ENCODE assay signal across 4 cellular contexts in the genomic region with DNA sequence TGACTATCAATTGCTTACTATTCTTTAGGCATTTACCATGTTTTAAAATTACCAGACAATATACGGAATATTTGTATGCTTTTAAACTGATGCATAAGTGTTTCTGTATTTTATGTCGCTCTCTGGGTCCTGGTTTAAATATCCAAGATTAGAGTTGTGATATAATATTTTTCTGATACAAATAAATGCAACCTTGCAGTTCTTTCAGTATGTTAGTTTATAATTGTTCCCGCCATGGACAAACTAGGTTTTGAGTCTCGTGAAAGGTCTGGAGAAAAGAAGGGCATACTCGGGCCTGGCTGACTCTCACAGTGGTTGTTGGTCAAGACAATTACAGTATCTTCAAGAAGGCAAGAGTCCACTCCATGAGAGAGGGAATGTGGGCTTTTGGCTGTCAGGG.
TF ChIP-seq lines count a peak whose summit lies in the region.

No MANE protein-coding gene starts in this region.

TF ChIP-seq in HepG2, 621 proteins besides CTCF, POLR2A, EP300 and RAD21:
- no peak for TF ChIP-seq CCDC6 (CRISPR knock-in tag; IDR thresholded peaks at IDR 0.05)
- TF ChIP-seq MAFF (IDR thresholded peaks at IDR 0.05; ENCODE audit: low read depth, low read length), result peak; percentile 62
- TF ChIP-seq KAT2B (IDR thresholded peaks at IDR 0.05; ENCODE audit: borderline replicate concordance, low read depth, low read length), result no peak
- TF ChIP-seq, protein P1, sequence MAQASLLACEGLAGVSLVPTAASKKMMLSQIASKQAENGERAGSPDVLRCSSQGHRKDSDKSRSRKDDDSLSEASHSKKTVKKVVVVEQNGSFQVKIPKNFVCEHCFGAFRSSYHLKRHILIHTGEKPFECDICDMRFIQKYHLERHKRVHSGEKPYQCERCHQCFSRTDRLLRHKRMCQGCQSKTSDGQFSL (CRISPR knock-in tag; IDR thresholded peaks at IDR 0.05), result no peak
- no peak for TF ChIP-seq SNAPC2 (CRISPR knock-in tag; IDR thresholded peaks at IDR 0.05)
- no peak for TF ChIP-seq RFX5 (IDR thresholded peaks at IDR 0.05; ENCODE audit: low read depth, low read length)
- TF ChIP-seq, protein P2, sequence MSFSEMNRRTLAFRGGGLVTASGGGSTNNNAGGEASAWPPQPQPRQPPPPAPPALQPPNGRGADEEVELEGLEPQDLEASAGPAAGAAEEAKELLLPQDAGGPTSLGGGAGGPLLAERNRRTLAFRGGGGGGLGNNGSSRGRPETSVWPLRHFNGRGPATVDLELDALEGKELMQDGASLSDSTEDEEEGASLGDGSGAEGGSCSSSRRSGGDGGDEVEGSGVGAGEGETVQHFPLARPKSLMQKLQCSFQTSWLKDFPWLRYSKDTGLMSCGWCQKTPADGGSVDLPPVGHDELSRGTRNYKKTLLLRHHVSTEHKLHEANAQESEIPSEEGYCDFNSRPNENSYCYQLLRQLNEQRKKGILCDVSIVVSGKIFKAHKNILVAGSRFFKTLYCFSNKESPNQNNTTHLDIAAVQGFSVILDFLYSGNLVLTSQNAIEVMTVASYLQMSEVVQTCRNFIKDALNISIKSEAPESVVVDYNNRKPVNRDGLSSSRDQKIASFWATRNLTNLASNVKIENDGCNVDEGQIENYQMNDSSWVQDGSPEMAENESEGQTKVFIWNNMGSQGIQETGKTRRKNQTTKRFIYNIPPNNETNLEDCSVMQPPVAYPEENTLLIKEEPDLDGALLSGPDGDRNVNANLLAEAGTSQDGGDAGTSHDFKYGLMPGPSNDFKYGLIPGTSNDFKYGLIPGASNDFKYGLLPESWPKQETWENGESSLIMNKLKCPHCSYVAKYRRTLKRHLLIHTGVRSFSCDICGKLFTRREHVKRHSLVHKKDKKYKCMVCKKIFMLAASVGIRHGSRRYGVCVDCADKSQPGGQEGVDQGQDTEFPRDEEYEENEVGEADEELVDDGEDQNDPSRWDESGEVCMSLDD (CRISPR knock-in tag; IDR thresholded peaks at IDR 0.05; ENCODE audit: borderline replicate concordance), result no peak
- TF ChIP-seq MAFK (conservative IDR thresholded peaks at IDR 0.05 in 1 of 2, IDR thresholded peaks at IDR 0.05 in 1 of 2; ENCODE audit: low read length in 2 of 2), result peak; percentile 52 to 71; a peak in 3 of 4 replicates
TF ChIP-seq in HepG2: peak in this region for 2.

TF ChIP-seq in A549, 52 proteins besides CTCF, POLR2A, EP300 and RAD21:
- peak; percentile 68 for TF ChIP-seq MAFK (IDR thresholded peaks at IDR 0.05; ENCODE audit: partially characterized antibody)
- TF ChIP-seq, protein P3, sequence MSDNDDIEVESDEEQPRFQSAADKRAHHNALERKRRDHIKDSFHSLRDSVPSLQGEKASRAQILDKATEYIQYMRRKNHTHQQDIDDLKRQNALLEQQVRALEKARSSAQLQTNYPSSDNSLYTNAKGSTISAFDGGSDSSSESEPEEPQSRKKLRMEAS (IDR thresholded peaks at IDR 0.05), result no peak
TF ChIP-seq in A549: peak in this region for 1.

TF ChIP-seq in IMR-90, 13 proteins besides CTCF, POLR2A, EP300 and RAD21:
- TF ChIP-seq MAZ (IDR thresholded peaks at IDR 0.05; ENCODE audit: borderline replicate concordance, low read depth, low read length), result no peak
- TF ChIP-seq ELK1 (IDR thresholded peaks at IDR 0.05; ENCODE audit: borderline replicate concordance, low read depth, low read length), result no peak
- TF ChIP-seq MAFK (IDR thresholded peaks at IDR 0.05; ENCODE audit: low read depth, low read length), result peak; percentile 51; the same call in 1 of the 2 replicates
- TF ChIP-seq SMC3 (IDR thresholded peaks at IDR 0.05; ENCODE audit: low read depth, low read length), result no peak
- no peak for TF ChIP-seq CHD1 (IDR thresholded peaks at IDR 0.05; ENCODE audit: low read depth, low read length)
- no peak for TF ChIP-seq MXI1 (IDR thresholded peaks at IDR 0.05; ENCODE audit: borderline replicate concordance, low read depth, low read length)

TF ChIP-seq in K562, 482 proteins besides CTCF, POLR2A, EP300 and RAD21:
- no peak for TF ChIP-seq POLR3A (IDR thresholded peaks at IDR 0.05; ENCODE audit: borderline replicate concordance, extremely low read depth, insufficient read depth, insufficient read length)
- TF ChIP-seq RREB1 (CRISPR knock-in tag; IDR thresholded peaks at IDR 0.05), result no peak
- TF ChIP-seq EZH2 (IDR thresholded peaks at IDR 0.05; ENCODE audit: borderline replicate concordance, low read depth, low read length), result no peak
- TF ChIP-seq MAFK (IDR thresholded peaks at IDR 0.05; ENCODE audit: low read length), result peak; percentile 22; the same call in 1 of the 2 replicates
- TF ChIP-seq MAFF (IDR thresholded peaks at IDR 0.05; ENCODE audit: low read length), result peak; percentile 54
- peak; percentile 29; the same call in 1 of the 2 replicates for TF ChIP-seq ZNF316 (IDR thresholded peaks at IDR 0.05)
- TF ChIP-seq C11orf30 (IDR thresholded peaks at IDR 0.05; ENCODE audit: low read depth), result peak; percentile 35; the same call in 1 of the 2 replicates
- TF ChIP-seq PHF8 (IDR thresholded peaks at IDR 0.05; ENCODE audit: borderline replicate concordance, low read length), result no peak
- TF ChIP-seq MCM2 (IDR thresholded peaks at IDR 0.05; ENCODE audit: low read depth), result no peak
- no peak for TF ChIP-seq HCFC1 (IDR thresholded peaks at IDR 0.05; ENCODE audit: low read depth, low read length)
- TF ChIP-seq CHD1 (IDR thresholded peaks at IDR 0.05; ENCODE audit: low read length), result no peak
